ENCODE assay signal across 34 cellular contexts in the genomic region with DNA sequence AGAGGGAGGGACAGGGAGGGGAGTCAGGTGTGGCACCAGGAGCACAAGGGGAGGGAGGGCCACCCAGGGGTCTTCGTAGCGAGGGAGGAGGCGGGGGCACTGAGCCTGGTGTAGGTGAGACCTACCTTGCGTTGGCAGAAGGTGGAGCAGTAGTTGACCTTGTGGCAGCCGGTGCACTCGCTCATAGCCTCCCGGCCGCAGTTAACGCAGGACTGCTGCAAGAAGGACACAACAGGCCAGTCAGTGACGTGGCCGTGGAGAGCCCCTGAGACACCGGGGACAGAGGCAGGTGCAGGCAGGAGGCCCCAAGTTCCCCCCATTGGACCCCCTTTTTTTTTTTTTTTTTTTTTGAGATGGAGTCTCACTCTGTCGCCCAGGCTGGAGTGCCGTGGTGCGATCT. TPM values are rescaled to one million over a fixed set of nuclear protein-coding genes. Genes with fewer than 3 reads are reported as not detected.
"Had no signal": no experiment of that assay in that cellular context is flagged by ENCODE, and none has a peak within 500 bp of the region (broad histone marks: within the 10 kb centered on the region; RNA-seq: fewer than 3 reads in every experiment).

No MANE protein-coding gene starts in this region.

- H3K27me3 ChIP-seq: brain microvascular endothelial cell, esophagus squamous epithelium, heart left ventricle had no signal

- H3K9me3 ChIP-seq: esophagus squamous epithelium, heart left ventricle had no signal

- DNase-seq: activated CD4-positive, alpha-beta memory T cell treated with anti-CD3 and anti-CD28 coated beads, Interleukin-2, amount 10 ng/mL, durations not matched to agents 7 days and 5 days; activated CD4-positive, alpha-beta T cell treated with anti-CD3 and anti-CD28 coated beads for 1 hour; activated CD4-positive, alpha-beta T cell treated with anti-CD3 and anti-CD28 coated beads for 4 hours; activated CD4-positive, alpha-beta T cell treated with anti-CD3 and anti-CD28 coated beads, Interleukin-2, amount 10 ng/mL, durations not matched to agents 7 days and 5 days; activated CD4-positive, alpha-beta T cell treated with anti-CD3 and anti-CD28 coated beads, Interleukin-2, amount 50 U/mL, for 4 hours; activated CD8-positive, alpha-beta memory T cell treated with anti-CD3 and anti-CD28 coated beads, Interleukin-2, amount 50 U/mL, for 48 hours; activated gamma-delta T cell treated with Interleukin-2 at 50 U/mL for 16 hours; activated naive CD4-positive, alpha-beta T cell treated with anti-CD3 and anti-CD28 coated beads, Interleukin-2, amount 50 U/mL, for 16 hours; activated naive CD4-positive, alpha-beta T cell treated with Interleukin-2 at 50 U/mL for 16 hours; activated T-cell treated with anti-CD3 and anti-CD28 coated beads for 4 hours; activated T-cell treated with anti-CD3 and anti-CD28 coated beads, Interleukin-2, amount 50 U/mL, for 24 hours; activated T-cell treated with anti-CD3 and anti-CD28 coated beads, Interleukin-2, amount 50 U/mL, for 72 hours; amniotic stem cell; anterior cingulate cortex; brain microvascular endothelial cell; dermis blood vessel endothelial cell; effector CD4-positive, alpha-beta T cell; effector memory CD8-positive, alpha-beta T cell; erythroblast; esophagus squamous epithelium; glutamatergic neuron; heart left ventricle; T-cell; T1000 had no signal

- ATAC-seq: activated T-cell treated with anti-CD3 and anti-CD28 coated beads, Interleukin-2, amount 50 U/mL, for 72 hours; effector memory CD8-positive, alpha-beta T cell; heart left ventricle; WTC11 had no signal

- H3K4me1 ChIP-seq: heart left ventricle had no signal

- FAIRE-seq: astrocyte, bronchial epithelial cell, frontal cortex had no signal

- H3K27ac ChIP-seq: brain microvascular endothelial cell, coronary artery, esophagus squamous epithelium, heart left ventricle had no signal

- H3K4me3 ChIP-seq: coronary artery, esophagus squamous epithelium, heart left ventricle had no signal

RNA-seq across cellular contexts. Expression of a gene that starts 16.8 kb away (rescaled TPM):
- total RNA-seq: bronchial epithelial cell, fibroblast of villous mesenchyme, frontal cortex had no signal
- polyA plus RNA-seq: fibroblast of lung had no signal

RNA-seq across cellular contexts. Expression of a gene that starts 26.9 kb away (rescaled TPM):
- total RNA-seq: activated CD4-positive, alpha-beta memory T cell treated with anti-CD3 and anti-CD28 coated beads, Interleukin-2, amount 10 ng/mL, durations not matched to agents 7 days and 5 days; activated CD4-positive, alpha-beta T cell treated with anti-CD3 and anti-CD28 coated beads, Interleukin-2, amount 10 ng/mL, durations not matched to agents 7 days and 5 days; activated T-cell treated with anti-CD3 and anti-CD28 coated beads, Interleukin-2, amount 50 U/mL, for 72 hours; bronchial epithelial cell; cardiac septum; cerebellum; dermis blood vessel endothelial cell; fibroblast of lung; fibroblast of villous mesenchyme; frontal cortex; T-cell had no signal
- polyA plus RNA-seq: adipose tissue, fibroblast of lung, heart left ventricle had no signal

RNA-seq across cellular contexts. Expression of a gene that starts 29.1 kb away (rescaled TPM):
- total RNA-seq: activated CD4-positive, alpha-beta memory T cell treated with anti-CD3 and anti-CD28 coated beads, Interleukin-2, amount 10 ng/mL, durations not matched to agents 7 days and 5 days; activated CD4-positive, alpha-beta T cell treated with anti-CD3 and anti-CD28 coated beads, Interleukin-2, amount 10 ng/mL, durations not matched to agents 7 days and 5 days; astrocyte; bronchial epithelial cell; cardiac septum; dermis blood vessel endothelial cell; esophagus squamous epithelium; fibroblast of lung; fibroblast of villous mesenchyme; frontal cortex; heart left ventricle had no signal
- polyA plus RNA-seq: fibroblast of lung had no signal
